In genomic region chr7:159145544-159145891, GRCh38 we compare ENCODE assay signal across 12 cellular contexts. TPM values are rescaled to one million over a fixed set of nuclear protein-coding genes. Genes with fewer than 3 reads are reported as not detected.
DNase-seq lines count a peak whose midpoint lies in the region; ATAC-seq, FAIRE-seq and TF ChIP-seq lines count a peak whose summit lies in the region.
"Had no signal": no experiment of that assay in that cellular context is flagged by ENCODE, and none has a peak within 500 bp of the region (broad histone marks: within the 10 kb centered on the region; RNA-seq: fewer than 3 reads in every experiment).

No MANE protein-coding gene starts in this region.

- H3K9me3 Mint-ChIP-seq in CD14-positive monocyte = peaks cover 0 to 4% (median 2%) of the 10 kb centered on the region in 7 donors

- no peak for ATAC-seq in HG02973 (IDR thresholded peaks at IDR 0.05; ENCODE audit: unreplicated experiment)
- no peak for ATAC-seq in GM19452 (IDR thresholded peaks at IDR 0.05; ENCODE audit: unreplicated experiment)
- ATAC-seq: GM12878 had no signal

- POLR2A ChIA-PET in HEK293T (lab: Yijun Ruan, JAX) = no interaction called here

- peak overlapping the region; percentile 34 to 84 for H3K4me3 Mint-ChIP-seq in CD14-positive monocyte

- TF ChIP-seq CTCF in CD14-positive monocyte (IDR thresholded peaks at IDR 0.05) (no peak), Peyer's patch (IDR thresholded peaks at IDR 0.05) (no peak), prostate gland (IDR thresholded peaks at IDR 0.05) (no peak)

- peaks cover 3% of the 10 kb centered on the region for H3K4me1 Mint-ChIP-seq in CD14-positive monocyte

- WGBS in iPS DF 6.9 (ENCODE audit: insufficient coverage, insufficient read length) = no CpG with 5 or more reads among the region's 29 CpGs
- 8% methylated on average over 29 of the region's 29 CpGs for WGBS in prostate gland

- H3K9me3 ChIP-seq in Peyer's patch (no peaks in the 10 kb centered on the region), iPS DF 6.9 (ENCODE audit: control insufficient read depth, insufficient read depth, low read length) (no peaks in the 10 kb centered on the region), prostate gland (no peaks in the 10 kb centered on the region)

- DNase-seq in CD14-positive monocyte (ENCODE audit: low spot score) = no peak
- DNase-seq in Peyer's patch = no peak
- DNase-seq in iPS DF 6.9 (ENCODE audit: low read depth, low spot score) = no peak
- no peak for DNase-seq in prostate gland (ENCODE audit: low spot score)
- DNase-seq in H54 (ENCODE audit: insufficient read length, low spot score) = no peak
- DNase-seq in HEK293T (ENCODE audit: extremely low spot score) = no peak
- DNase-seq: Calu3, cerebellar nuclear complex had no signal

- H3K4me3 ChIP-seq in Peyer's patch = peak overlapping the region; percentile 35 to 54 (median 48)
- peak overlapping the region; percentile 78; the same call in 1 of the 2 replicates for H3K4me3 ChIP-seq in iPS DF 6.9 (ENCODE audit: low read length)
- peak overlapping the region; percentile 40 to 57 for H3K4me3 ChIP-seq in prostate gland
- H3K4me3 ChIP-seq: GM12878 had no signal

- H3K27me3 Mint-ChIP-seq in CD14-positive monocyte (ENCODE audit: low read depth in 3 of 3) = peaks cover 36 to 47% (median 39%) of the 10 kb centered on the region in 3 donors

- H3K36me3 Mint-ChIP-seq in CD14-positive monocyte = no peaks in the 10 kb centered on the region

- H3K4me1 ChIP-seq in Peyer's patch (peaks cover 0 to 9% (median 0%) of the 10 kb centered on the region in 4 donors), iPS DF 6.9 (ENCODE audit: control insufficient read depth, insufficient read depth, low read length) (peaks cover 6% of the 10 kb centered on the region), prostate gland (replicated peaks) (no peaks in the 10 kb centered on the region)

- peak overlapping the region in 1 of 7 donors; percentile 75 for H3K27ac Mint-ChIP-seq in CD14-positive monocyte

- H3K27ac ChIP-seq in Peyer's patch = peak overlapping the region in 2 of 4 donors; percentile 13 to 56
- H3K27ac ChIP-seq in iPS DF 6.9 (ENCODE audit: low read length) = no peak overlapping the region
- peak overlapping the region; percentile 54 to 72 for H3K27ac ChIP-seq in prostate gland

- TF ChIP-seq POLR2A in Peyer's patch (IDR thresholded peaks at IDR 0.05) (no peak), prostate gland (IDR thresholded peaks at IDR 0.05) (no peak), H54 (IDR thresholded peaks at IDR 0.05; ENCODE audit: low read depth, low read length) (no peak)

- peaks cover 0 to 14% of the 10 kb centered on the region in 2 donors for H3K27me3 ChIP-seq in Peyer's patch
- peaks cover 12% of the 10 kb centered on the region; the same call in 1 of the 2 replicates for H3K27me3 ChIP-seq in iPS DF 6.9 (ENCODE audit: control insufficient read depth, insufficient read depth, low read length)
- H3K27me3 ChIP-seq in prostate gland (replicated peaks; ENCODE audit: insufficient read depth) = peaks cover 2% of the 10 kb centered on the region

- intact Hi-C loops in CD14-positive monocyte (cut with micrococcal nuclease) (no loop called here), prostate gland (cut with DNase I) (no loop called here)

- FAIRE-seq in H54 (lab: Jason Lieb, UNC) = no peak
- FAIRE-seq: GM12878 had no signal

- H3K36me3 ChIP-seq in Peyer's patch (no peaks in the 10 kb centered on the region), iPS DF 6.9 (ENCODE audit: control insufficient read depth, insufficient read depth, low read length) (no peaks in the 10 kb centered on the region), prostate gland (no peaks in the 10 kb centered on the region)

- CTCF ChIA-PET in HEK293T (lab: Yijun Ruan, JAX) = no interaction called here

TF ChIP-seq in HEK293T, 16 proteins besides CTCF, POLR2A, EP300 and RAD21:
- TF ChIP-seq LEF1 (IDR thresholded peaks at IDR 0.05; ENCODE audit: borderline replicate concordance) (no peak), FOXK2 (IDR thresholded peaks at IDR 0.05) (no peak)

RNA-seq across cellular contexts. Expression of gene VIPR2, which starts 0.9 kb away (rescaled TPM):
- polyA plus RNA-seq in CD14-positive monocyte = not detected
- total RNA-seq in Peyer's patch (1 to 10 TPM in 3 of 4 donors, under 1 TPM in 1; 0.53 to 2.5 (median 1.8) TPM), prostate gland (10 to 100 TPM in 1 of 2 donors, 1 to 10 TPM in 1; 1.0 to 13.5 TPM)
- total RNA-seq: Calu3, GM12878, LHCN-M2 had no signal
- polyA plus RNA-seq: GM12878 had no signal
